Comparison of ENCODE assay signal across 2 cellular contexts in the genomic region with DNA sequence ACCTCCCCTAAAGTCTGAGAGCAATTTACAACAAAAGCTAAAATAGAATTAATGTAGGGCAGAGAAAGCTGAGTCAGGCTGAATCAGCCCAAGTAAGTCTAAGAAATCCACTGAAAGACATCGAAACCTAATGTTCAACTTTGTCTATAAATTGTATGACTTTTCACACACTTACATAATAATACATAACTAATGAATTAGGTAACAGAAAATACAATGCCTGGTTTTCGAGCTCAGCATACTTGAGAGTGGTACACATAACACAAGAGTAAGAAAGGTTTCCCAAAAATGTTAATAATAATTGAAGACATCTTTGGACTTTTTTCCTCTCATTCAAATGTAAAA.
A peak's percentile ranks its signal among the peaks of the same experiment; 100 is the strongest.
TF ChIP-seq lines count a peak whose summit lies in the region.

No MANE protein-coding gene starts in this region.

TF ChIP-seq in A549, 52 proteins besides CTCF, POLR2A, EP300 and RAD21:
- TF ChIP-seq, protein P1, sequence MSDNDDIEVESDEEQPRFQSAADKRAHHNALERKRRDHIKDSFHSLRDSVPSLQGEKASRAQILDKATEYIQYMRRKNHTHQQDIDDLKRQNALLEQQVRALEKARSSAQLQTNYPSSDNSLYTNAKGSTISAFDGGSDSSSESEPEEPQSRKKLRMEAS (IDR thresholded peaks at IDR 0.05), result no peak
- TF ChIP-seq MAFK (IDR thresholded peaks at IDR 0.05; ENCODE audit: partially characterized antibody), result peak; percentile 21

TF ChIP-seq in HCT116, 20 proteins besides CTCF, POLR2A, EP300 and RAD21:
- TF ChIP-seq ELF1 (IDR thresholded peaks at IDR 0.05; ENCODE audit: borderline replicate concordance, low read depth), result no peak
- TF ChIP-seq, protein P2, sequence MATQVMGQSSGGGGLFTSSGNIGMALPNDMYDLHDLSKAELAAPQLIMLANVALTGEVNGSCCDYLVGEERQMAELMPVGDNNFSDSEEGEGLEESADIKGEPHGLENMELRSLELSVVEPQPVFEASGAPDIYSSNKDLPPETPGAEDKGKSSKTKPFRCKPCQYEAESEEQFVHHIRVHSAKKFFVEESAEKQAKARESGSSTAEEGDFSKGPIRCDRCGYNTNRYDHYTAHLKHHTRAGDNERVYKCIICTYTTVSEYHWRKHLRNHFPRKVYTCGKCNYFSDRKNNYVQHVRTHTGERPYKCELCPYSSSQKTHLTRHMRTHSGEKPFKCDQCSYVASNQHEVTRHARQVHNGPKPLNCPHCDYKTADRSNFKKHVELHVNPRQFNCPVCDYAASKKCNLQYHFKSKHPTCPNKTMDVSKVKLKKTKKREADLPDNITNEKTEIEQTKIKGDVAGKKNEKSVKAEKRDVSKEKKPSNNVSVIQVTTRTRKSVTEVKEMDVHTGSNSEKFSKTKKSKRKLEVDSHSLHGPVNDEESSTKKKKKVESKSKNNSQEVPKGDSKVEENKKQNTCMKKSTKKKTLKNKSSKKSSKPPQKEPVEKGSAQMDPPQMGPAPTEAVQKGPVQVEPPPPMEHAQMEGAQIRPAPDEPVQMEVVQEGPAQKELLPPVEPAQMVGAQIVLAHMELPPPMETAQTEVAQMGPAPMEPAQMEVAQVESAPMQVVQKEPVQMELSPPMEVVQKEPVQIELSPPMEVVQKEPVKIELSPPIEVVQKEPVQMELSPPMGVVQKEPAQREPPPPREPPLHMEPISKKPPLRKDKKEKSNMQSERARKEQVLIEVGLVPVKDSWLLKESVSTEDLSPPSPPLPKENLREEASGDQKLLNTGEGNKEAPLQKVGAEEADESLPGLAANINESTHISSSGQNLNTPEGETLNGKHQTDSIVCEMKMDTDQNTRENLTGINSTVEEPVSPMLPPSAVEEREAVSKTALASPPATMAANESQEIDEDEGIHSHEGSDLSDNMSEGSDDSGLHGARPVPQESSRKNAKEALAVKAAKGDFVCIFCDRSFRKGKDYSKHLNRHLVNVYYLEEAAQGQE (IDR thresholded peaks at IDR 0.05; ENCODE audit: low read depth), result no peak
- no peak for TF ChIP-seq CEBPB (IDR thresholded peaks at IDR 0.05; ENCODE audit: low read depth)
- no peak for TF ChIP-seq SP1 (IDR thresholded peaks at IDR 0.05; ENCODE audit: low read depth)
- TF ChIP-seq EZH2phosphoT487 (IDR thresholded peaks at IDR 0.05; ENCODE audit: borderline replicate concordance), result no peak
- TF ChIP-seq JUND (IDR thresholded peaks at IDR 0.05), result no peak
- no peak for TF ChIP-seq EZH2 (IDR thresholded peaks at IDR 0.05)
- TF ChIP-seq EGR1 (IDR thresholded peaks at IDR 0.05; ENCODE audit: low read depth), result no peak
- TF ChIP-seq, protein P1 (IDR thresholded peaks at IDR 0.05), result no peak
- TF ChIP-seq, protein P3, sequence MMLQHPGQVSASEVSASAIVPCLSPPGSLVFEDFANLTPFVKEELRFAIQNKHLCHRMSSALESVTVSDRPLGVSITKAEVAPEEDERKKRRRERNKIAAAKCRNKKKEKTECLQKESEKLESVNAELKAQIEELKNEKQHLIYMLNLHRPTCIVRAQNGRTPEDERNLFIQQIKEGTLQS (IDR thresholded peaks at IDR 0.05), result no peak
- no peak for TF ChIP-seq SRF (IDR thresholded peaks at IDR 0.05; ENCODE audit: low read depth)
- TF ChIP-seq, protein P4, sequence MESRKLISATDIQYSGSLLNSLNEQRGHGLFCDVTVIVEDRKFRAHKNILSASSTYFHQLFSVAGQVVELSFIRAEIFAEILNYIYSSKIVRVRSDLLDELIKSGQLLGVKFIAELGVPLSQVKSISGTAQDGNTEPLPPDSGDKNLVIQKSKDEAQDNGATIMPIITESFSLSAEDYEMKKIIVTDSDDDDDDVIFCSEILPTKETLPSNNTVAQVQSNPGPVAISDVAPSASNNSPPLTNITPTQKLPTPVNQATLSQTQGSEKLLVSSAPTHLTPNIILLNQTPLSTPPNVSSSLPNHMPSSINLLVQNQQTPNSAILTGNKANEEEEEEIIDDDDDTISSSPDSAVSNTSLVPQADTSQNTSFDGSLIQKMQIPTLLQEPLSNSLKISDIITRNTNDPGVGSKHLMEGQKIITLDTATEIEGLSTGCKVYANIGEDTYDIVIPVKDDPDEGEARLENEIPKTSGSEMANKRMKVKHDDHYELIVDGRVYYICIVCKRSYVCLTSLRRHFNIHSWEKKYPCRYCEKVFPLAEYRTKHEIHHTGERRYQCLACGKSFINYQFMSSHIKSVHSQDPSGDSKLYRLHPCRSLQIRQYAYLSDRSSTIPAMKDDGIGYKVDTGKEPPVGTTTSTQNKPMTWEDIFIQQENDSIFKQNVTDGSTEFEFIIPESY (IDR thresholded peaks at IDR 0.05; ENCODE audit: extremely low read depth, insufficient replicate concordance, low read length), result no peak
- no peak for TF ChIP-seq POLR2AphosphoS5 (IDR thresholded peaks at IDR 0.05; ENCODE audit: low read depth, low read length)
- TF ChIP-seq ZNF274 (IDR thresholded peaks at IDR 0.05; ENCODE audit: low read depth, low read length), result no peak
- TF ChIP-seq FOSL1 (IDR thresholded peaks at IDR 0.05; ENCODE audit: low read depth), result no peak
- TF ChIP-seq SIN3A (IDR thresholded peaks at IDR 0.05; ENCODE audit: low read depth), result no peak
TF ChIP-seq in HCT116: peak in this region for 0.
